8 cellular contexts compared by ENCODE assay signal in genomic region chr17:44557653-44558285, GRCh38. TPM values are rescaled to one million over a fixed set of nuclear protein-coding genes. Genes with fewer than 3 reads are reported as not detected.
DNase-seq lines count a peak whose midpoint lies in the region; ATAC-seq lines count a peak whose summit lies in the region.

No MANE protein-coding gene starts in this region.

- H3K4me3 Mint-ChIP-seq in activated naive CD8-positive, alpha-beta T cell treated with anti-CD3 and anti-CD28 coated beads, Interleukin-2, amount 10 ng/mL, durations not matched to agents 7 days and 5 days: peak overlapping the region; percentile 81

- H3K27me3 ChIP-seq in skeletal muscle satellite cell (ENCODE audit: control insufficient read depth, insufficient read depth, low read length): no peaks in the 10 kb centered on the region

- peak overlapping the region; percentile 56 for H3K9ac ChIP-seq in skeletal muscle satellite cell (ENCODE audit: low read depth, low read length)

- DNase-seq in NCI-H1417 (lab: John Stamatoyannopoulos, UW): peak; percentile 20 to 70 (median 65)
- DNase-seq in NCI-H1417 treated with DMSO at 0.1 percent for 48 hours (lab: John Stamatoyannopoulos, UW): no peak
- peak; percentile 19 for DNase-seq in NCI-H748 treated with DMSO at 0.1 percent for 48 hours (lab: John Stamatoyannopoulos, UW)
- peak; percentile 60 for DNase-seq in activated naive CD8-positive, alpha-beta T cell treated with anti-CD3 and anti-CD28 coated beads, Interleukin-2, amount 10 ng/mL, durations not matched to agents 7 days and 5 days
- DNase-seq in hepatic stellate cell (ENCODE audit: low spot score): peak; percentile 44
- no peak for DNase-seq in NCI-H1436 (lab: John Stamatoyannopoulos, UW)

- H3K4me3 ChIP-seq in skeletal muscle satellite cell (ENCODE audit: low read length): peak overlapping the region; percentile 78

- no peaks in the 10 kb centered on the region for H3K9me3 ChIP-seq in skeletal muscle satellite cell (replicated peaks; ENCODE audit: low read length)

- peaks cover 22% of the 10 kb centered on the region for H3K4me1 Mint-ChIP-seq in activated naive CD8-positive, alpha-beta T cell treated with anti-CD3 and anti-CD28 coated beads, Interleukin-2, amount 10 ng/mL, durations not matched to agents 7 days and 5 days

- peaks cover 2% of the 10 kb centered on the region for H3K36me3 Mint-ChIP-seq in activated naive CD8-positive, alpha-beta T cell treated with anti-CD3 and anti-CD28 coated beads, Interleukin-2, amount 10 ng/mL, durations not matched to agents 7 days and 5 days

- H3K36me3 ChIP-seq in skeletal muscle satellite cell (ENCODE audit: insufficient read depth, low read length): peaks cover 6% of the 10 kb centered on the region

- POLR2A ChIA-PET in activated naive CD8-positive, alpha-beta T cell treated with anti-CD3 and anti-CD28 coated beads, Interleukin-2, amount 10 ng/mL, durations not matched to agents 7 days and 5 days (lab: Charles Lee): no interaction called here

- no peaks in the 10 kb centered on the region for H3K9me3 Mint-ChIP-seq in activated naive CD8-positive, alpha-beta T cell treated with anti-CD3 and anti-CD28 coated beads, Interleukin-2, amount 10 ng/mL, durations not matched to agents 7 days and 5 days

- H3K4me2 ChIP-seq in skeletal muscle satellite cell (ENCODE audit: low read length): peak overlapping the region; percentile 96

- H3K27me3 Mint-ChIP-seq in activated naive CD8-positive, alpha-beta T cell treated with anti-CD3 and anti-CD28 coated beads, Interleukin-2, amount 10 ng/mL, durations not matched to agents 7 days and 5 days: peaks cover 79% of the 10 kb centered on the region

- ATAC-seq in activated naive CD8-positive, alpha-beta T cell treated with anti-CD3 and anti-CD28 coated beads, Interleukin-2, amount 10 ng/mL, durations not matched to agents 7 days and 5 days (ENCODE audit: low read depth): peak; percentile 48
- no peak for ATAC-seq in GM18498 (IDR thresholded peaks at IDR 0.05; ENCODE audit: unreplicated experiment)

- H3K27ac Mint-ChIP-seq in activated naive CD8-positive, alpha-beta T cell treated with anti-CD3 and anti-CD28 coated beads, Interleukin-2, amount 10 ng/mL, durations not matched to agents 7 days and 5 days: no peak overlapping the region

- H3K4me1 ChIP-seq in skeletal muscle satellite cell (ENCODE audit: control insufficient read depth, insufficient read depth, low read length): peaks cover 30% of the 10 kb centered on the region

RNA-seq across cellular contexts. Expression of gene FZD2, which starts 0.5 kb away (rescaled TPM):
- total RNA-seq in activated naive CD8-positive, alpha-beta T cell treated with anti-CD3 and anti-CD28 coated beads, Interleukin-2, amount 10 ng/mL, durations not matched to agents 7 days and 5 days: under 1 TPM; 0.36 to 0.45 TPM
- total RNA-seq in skeletal muscle satellite cell (2012; rRNA removed): 1.3 and 3.9 TPM in 2 replicates

RNA-seq across cellular contexts. Expression of gene GPATCH8, which starts 54.6 kb away (rescaled TPM):
- total RNA-seq in activated naive CD8-positive, alpha-beta T cell treated with anti-CD3 and anti-CD28 coated beads, Interleukin-2, amount 10 ng/mL, durations not matched to agents 7 days and 5 days: 10 to 100 TPM; 56.8 to 57.6 TPM
- total RNA-seq in skeletal muscle satellite cell (2012; rRNA removed): 15.1 and 15.7 TPM in 2 replicates

Comparison
In these comparisons a context has a peak if more than half of its experiments do, and no peak if none do; other contexts are left out.
1. DNase-seq: peak in NCI-H1417 (3 of 3), NCI-H748 treated with DMSO at 0.1 percent for 48 hours (single experiment), activated naive CD8-positive, alpha-beta T cell treated with anti-CD3 and anti-CD28 coated beads, Interleukin-2, amount 10 ng/mL, durations not matched to agents 7 days and 5 days (single experiment) and hepatic stellate cell (single experiment); none in NCI-H1417 treated with DMSO at 0.1 percent for 48 hours (single experiment) and NCI-H1436 (single experiment).